Comparison of ENCODE assay signal across 16 cellular contexts in genomic region chr19:57190301-57190700, GRCh38. TPM values are rescaled to one million over a fixed set of nuclear protein-coding genes. Genes with fewer than 3 reads are reported as not detected.
DNase-seq lines count a peak whose midpoint lies in the region; ATAC-seq and TF ChIP-seq lines count a peak whose summit lies in the region.
"Had no signal": no experiment of that assay in that cellular context is flagged by ENCODE, and none has a peak within 500 bp of the region (broad histone marks: within the 10 kb centered on the region; RNA-seq: fewer than 3 reads in every experiment).

No MANE protein-coding gene starts in this region.

- peak overlapping the region; percentile 13 for H3K4me2 ChIP-seq in Loucy (ENCODE audit: low read depth, low read length, poor library complexity, severe bottlenecking)

- no peak overlapping the region for H3K27ac Mint-ChIP-seq in activated CD4-positive, alpha-beta T cell treated with anti-CD3 and anti-CD28 coated beads, Interleukin-2, amount 10 ng/mL, durations not matched to agents 24 days and 14 days
- H3K27ac Mint-ChIP-seq in central memory CD8-positive, alpha-beta T cell (ENCODE audit: low read depth): peak overlapping the region; percentile 95
- H3K27ac Mint-ChIP-seq in progenitor cell of endocrine pancreas: peak overlapping the region; percentile 96

- DNase-seq in activated CD4-positive, alpha-beta T cell treated with anti-CD3 and anti-CD28 coated beads, Interleukin-2, amount 10 ng/mL, durations not matched to agents 24 days and 14 days: no peak
- DNase-seq in activated CD4-positive, alpha-beta T cell treated with anti-CD3 and anti-CD28 coated beads, Interleukin-2, amount 50 U/mL, for 48 hours: no peak
- no peak for DNase-seq in central memory CD8-positive, alpha-beta T cell (ENCODE audit: low spot score in 2 of 2)
- no peak for DNase-seq in progenitor cell of endocrine pancreas (ENCODE audit: low spot score, unreplicated experiment)
- DNase-seq in NCI-H2171 treated with DMSO at 0.1 percent for 48 hours (lab: John Stamatoyannopoulos, UW): no peak
- DNase-seq in mucosa of descending colon: no peak
- DNase-seq in tibial artery: no peak
- DNase-seq: ACHN; activated CD4-positive, CD25-positive, alpha-beta regulatory T cell; amygdala; DMS79; effector CD8-positive, alpha-beta T cell had no signal

- H3K27me3 Mint-ChIP-seq in activated CD4-positive, alpha-beta T cell treated with anti-CD3 and anti-CD28 coated beads, Interleukin-2, amount 10 ng/mL, durations not matched to agents 24 days and 14 days: no peaks in the 10 kb centered on the region
- H3K27me3 Mint-ChIP-seq in central memory CD8-positive, alpha-beta T cell: peaks cover 17% of the 10 kb centered on the region
- H3K27me3 Mint-ChIP-seq in progenitor cell of endocrine pancreas: peaks cover 9% of the 10 kb centered on the region

- H3K4me1 ChIP-seq in Loucy (ENCODE audit: insufficient read depth, low read length, poor library complexity, severe bottlenecking) (peaks cover 20% of the 10 kb centered on the region), mucosa of descending colon (ENCODE audit: low read depth) (peaks cover 9% of the 10 kb centered on the region), tibial artery (peaks cover 4 to 23% (median 17%) of the 10 kb centered on the region in 4 donors)

- peak overlapping the region; percentile 93 for H3K4me3 Mint-ChIP-seq in activated CD4-positive, alpha-beta T cell treated with anti-CD3 and anti-CD28 coated beads, Interleukin-2, amount 10 ng/mL, durations not matched to agents 24 days and 14 days
- H3K4me3 Mint-ChIP-seq in central memory CD8-positive, alpha-beta T cell: peak overlapping the region; percentile 89
- peak overlapping the region; percentile 85 for H3K4me3 Mint-ChIP-seq in progenitor cell of endocrine pancreas (ENCODE audit: low read depth)

- H3F3A ChIP-seq in Loucy (ENCODE audit: low read depth): no peaks in the 10 kb centered on the region

- H2AFZ ChIP-seq in Loucy (ENCODE audit: low read length): peak overlapping the region; percentile 99

- H3K36me3 Mint-ChIP-seq in activated CD4-positive, alpha-beta T cell treated with anti-CD3 and anti-CD28 coated beads, Interleukin-2, amount 10 ng/mL, durations not matched to agents 24 days and 14 days (ENCODE audit: low read depth): peaks cover 45% of the 10 kb centered on the region
- peaks cover 27% of the 10 kb centered on the region for H3K36me3 Mint-ChIP-seq in central memory CD8-positive, alpha-beta T cell (ENCODE audit: insufficient read depth)
- peaks cover 34% of the 10 kb centered on the region for H3K36me3 Mint-ChIP-seq in progenitor cell of endocrine pancreas (ENCODE audit: insufficient read depth)

- H3K9me3 Mint-ChIP-seq in activated CD4-positive, alpha-beta T cell treated with anti-CD3 and anti-CD28 coated beads, Interleukin-2, amount 10 ng/mL, durations not matched to agents 24 days and 14 days: peaks cover 45% of the 10 kb centered on the region
- H3K9me3 Mint-ChIP-seq in central memory CD8-positive, alpha-beta T cell: peaks cover 18% of the 10 kb centered on the region
- H3K9me3 Mint-ChIP-seq in progenitor cell of endocrine pancreas (ENCODE audit: low read depth): peaks cover 23% of the 10 kb centered on the region

- peaks cover 7% of the 10 kb centered on the region for H4K20me1 ChIP-seq in Loucy (ENCODE audit: insufficient read depth, low read length, poor library complexity, severe bottlenecking)

- H3K79me2 ChIP-seq in Loucy (ENCODE audit: insufficient read depth, low read length): peaks cover 29% of the 10 kb centered on the region

- H3K27ac ChIP-seq in tibial artery: no peak overlapping the region

- H3K36me3 ChIP-seq in Loucy (ENCODE audit: insufficient read depth, low read length) (peaks cover 14% of the 10 kb centered on the region; the same call in 1 of the 2 replicates), mucosa of descending colon (ENCODE audit: low read depth) (no peaks in the 10 kb centered on the region), tibial artery (peaks cover 20 to 23% (median 21%) of the 10 kb centered on the region in 3 donors)

- peaks cover 39% of the 10 kb centered on the region for H3K27me3 ChIP-seq in Loucy (ENCODE audit: insufficient read depth, low read length, poor library complexity, severe bottlenecking)
- H3K27me3 ChIP-seq in tibial artery: no peaks in the 10 kb centered on the region

- no peak overlapping the region for H3K4me3 ChIP-seq in Loucy (ENCODE audit: low read length, poor library complexity, severe bottlenecking)
- H3K4me3 ChIP-seq in mucosa of descending colon: no peak overlapping the region
- no peak overlapping the region for H3K4me3 ChIP-seq in tibial artery

- intact Hi-C loops in activated CD4-positive, alpha-beta T cell treated with anti-CD3 and anti-CD28 coated beads, Interleukin-2, amount 10 ng/mL, durations not matched to agents 24 days and 14 days (cut with micrococcal nuclease): loop anchor here (2.0 kb wide), 2 partner anchors 130 to 244 kb away; partner anchors contain the start of genes ZNF543 and ZNF749
- intact Hi-C loops in mucosa of descending colon (cut with DNase I, micrococcal nuclease): no loop called here
- intact Hi-C loops in tibial artery (cut with DNase I; ENCODE audit: low total_unique reads): no loop called here

- no peak for TF ChIP-seq CTCF in Loucy (conservative IDR thresholded peaks at IDR 0.05; ENCODE audit: low read length)
- TF ChIP-seq CTCF in progenitor cell of endocrine pancreas (IDR thresholded peaks at IDR 0.05; ENCODE audit: unreplicated experiment): no peak
- no peak for TF ChIP-seq CTCF in mucosa of descending colon (IDR thresholded peaks at IDR 0.05)
- no peak for TF ChIP-seq CTCF in tibial artery (IDR thresholded peaks at IDR 0.05)

- ATAC-seq in central memory CD8-positive, alpha-beta T cell (replicated peaks; ENCODE audit: extremely low read depth, poor library complexity, severe bottlenecking): no peak
- no peak for ATAC-seq in mucosa of descending colon

- no peaks in the 10 kb centered on the region for H3K9me2 ChIP-seq in Loucy (replicated peaks; ENCODE audit: low read depth, low read length)

- H3K9me3 ChIP-seq in Loucy (ENCODE audit: insufficient read depth, low read depth, low read length): peaks cover 9% of the 10 kb centered on the region
- H3K9me3 ChIP-seq in mucosa of descending colon: peaks cover 23% of the 10 kb centered on the region
- peaks cover 0 to 7% (median 0%) of the 10 kb centered on the region in 3 donors for H3K9me3 ChIP-seq in tibial artery
- H3K9me3 ChIP-seq: thoracic aorta had no signal

- no peak overlapping the region for H3K9ac ChIP-seq in Loucy (ENCODE audit: low read depth, low read length, poor library complexity, severe bottlenecking)

- peaks cover 20% of the 10 kb centered on the region for H3K4me1 Mint-ChIP-seq in activated CD4-positive, alpha-beta T cell treated with anti-CD3 and anti-CD28 coated beads, Interleukin-2, amount 10 ng/mL, durations not matched to agents 24 days and 14 days
- H3K4me1 Mint-ChIP-seq in central memory CD8-positive, alpha-beta T cell: peaks cover 33% of the 10 kb centered on the region
- peaks cover 13% of the 10 kb centered on the region for H3K4me1 Mint-ChIP-seq in progenitor cell of endocrine pancreas (ENCODE audit: low read depth)

RNA-seq across cellular contexts. Expression of gene ZNF264, which starts 1.0 kb away (rescaled TPM):
- 18.0 and 19.9 TPM in 2 replicates for total RNA-seq in activated CD4-positive, alpha-beta T cell treated with anti-CD3 and anti-CD28 coated beads, Interleukin-2, amount 10 ng/mL, durations not matched to agents 24 days and 14 days
- total RNA-seq in progenitor cell of endocrine pancreas (35.7 and 40.2 TPM in 2 replicates), mucosa of descending colon (10 to 100 TPM; 20.7 to 36.4 (median 27.2) TPM)

RNA-seq across cellular contexts. Expression of gene DUXA, which starts 23.0 kb away (rescaled TPM):
- total RNA-seq in activated CD4-positive, alpha-beta T cell treated with anti-CD3 and anti-CD28 coated beads, Interleukin-2, amount 10 ng/mL, durations not matched to agents 24 days and 14 days: not detected in 2 replicates
- total RNA-seq in progenitor cell of endocrine pancreas: not detected in 2 replicates
- not detected for total RNA-seq in mucosa of descending colon
- total RNA-seq: liver, renal cortical epithelial cell, thoracic aorta had no signal

RNA-seq across cellular contexts. Expression of gene AURKC, which starts 40.5 kb away (rescaled TPM):
- 0.33 TPM in 1 of 2 replicates, not detected in the other for total RNA-seq in activated CD4-positive, alpha-beta T cell treated with anti-CD3 and anti-CD28 coated beads, Interleukin-2, amount 10 ng/mL, durations not matched to agents 24 days and 14 days
- 0.89 and 1.6 TPM in 2 replicates for total RNA-seq in progenitor cell of endocrine pancreas
- total RNA-seq in mucosa of descending colon: 1 to 10 TPM in 1 of 3 donors, under 1 TPM in 2; 0.43 to 1.3 (median 0.98) TPM

RNA-seq across cellular contexts. Expression of gene ZIM3, which starts 45.3 kb away (rescaled TPM):
- not detected in 2 replicates for total RNA-seq in activated CD4-positive, alpha-beta T cell treated with anti-CD3 and anti-CD28 coated beads, Interleukin-2, amount 10 ng/mL, durations not matched to agents 24 days and 14 days
- total RNA-seq in progenitor cell of endocrine pancreas: not detected in 2 replicates
- total RNA-seq in mucosa of descending colon: not detected
- total RNA-seq: liver, renal cortical epithelial cell, thoracic aorta had no signal

RNA-seq across cellular contexts. Expression of gene ZNF805, which starts 50.1 kb away (rescaled TPM):
- 7.6 and 8.6 TPM in 2 replicates for total RNA-seq in activated CD4-positive, alpha-beta T cell treated with anti-CD3 and anti-CD28 coated beads, Interleukin-2, amount 10 ng/mL, durations not matched to agents 24 days and 14 days
- total RNA-seq in progenitor cell of endocrine pancreas (15.6 and 16.3 TPM in 2 replicates), mucosa of descending colon (10 to 100 TPM in 2 of 3 donors, 1 to 10 TPM in 1; 7.3 to 18.6 (median 10.6) TPM)
